In genomic region chr2:234500394-234501006, GRCh38 we compare ENCODE assay signal across 8 cellular contexts. TPM values are rescaled to one million over a fixed set of nuclear protein-coding genes. Genes with fewer than 3 reads are reported as not detected.
DNase-seq lines count a peak whose midpoint lies in the region; ATAC-seq, FAIRE-seq and TF ChIP-seq lines count a peak whose summit lies in the region.

No MANE protein-coding gene starts in this region.

- H4K20me1 ChIP-seq in smooth muscle cell (ENCODE audit: low read depth), result peaks cover 4% of the 10 kb centered on the region

- intact Hi-C loops in heart right ventricle (cut with DNase I), result loop anchor here (1.0 to 10.0 kb wide), 6 partner anchors 211 to 526 kb away; no protein-coding TSS in a partner anchor

- FAIRE-seq in D721Med (lab: Jason Lieb, UNC), result peak; percentile 73

- H3K4me3 ChIP-seq in heart right ventricle (no peak overlapping the region), smooth muscle cell (no peak overlapping the region)

- no peaks in the 10 kb centered on the region for H3K9me3 ChIP-seq in heart right ventricle
- H3K9me3 ChIP-seq in smooth muscle cell (replicated peaks; ENCODE audit: low read depth), result no peaks in the 10 kb centered on the region

- H3K9me3 Mint-ChIP-seq in activated naive CD4-positive, alpha-beta T cell treated with anti-CD3 and anti-CD28 coated beads, Interleukin-2, amount 50 U/mL, for 24 hours, result no peaks in the 10 kb centered on the region

- H3K4me1 Mint-ChIP-seq in activated naive CD4-positive, alpha-beta T cell treated with anti-CD3 and anti-CD28 coated beads, Interleukin-2, amount 50 U/mL, for 24 hours, result peaks cover 36% of the 10 kb centered on the region

- H3K27ac ChIP-seq in heart right ventricle (no peak overlapping the region), smooth muscle cell (ENCODE audit: low read depth) (no peak overlapping the region)

- TF ChIP-seq CTCF in D721Med (IDR thresholded peaks at IDR 0.05; ENCODE audit: insufficient read depth, missing control alignments), result peak; percentile 51
- TF ChIP-seq CTCF in GM20000 (IDR thresholded peaks at IDR 0.05; ENCODE audit: extremely low read depth, missing control alignments), result peak; percentile 24
- TF ChIP-seq CTCF in heart right ventricle (IDR thresholded peaks at IDR 0.05), result peak; percentile 31 to 78 (median 64)
- TF ChIP-seq CTCF in smooth muscle cell (IDR thresholded peaks at IDR 0.05; ENCODE audit: borderline replicate concordance, insufficient read depth, poor library complexity, severe bottlenecking), result peak; percentile 53

- H3K27ac Mint-ChIP-seq in activated naive CD4-positive, alpha-beta T cell treated with anti-CD3 and anti-CD28 coated beads, Interleukin-2, amount 50 U/mL, for 24 hours, result peak overlapping the region; percentile 71

- ATAC-seq in heart right ventricle (peak in 6 of 8 donors; percentile 23 to 69 (median 54)), GM21528 (IDR thresholded peaks at IDR 0.05; ENCODE audit: low FRiP score, unreplicated experiment) (no peak)

- H3F3A ChIP-seq in smooth muscle cell (ENCODE audit: low read depth), result peaks cover 11% of the 10 kb centered on the region

- peaks cover 2 to 21% (median 9%) of the 10 kb centered on the region in 9 donors for H3K4me1 ChIP-seq in heart right ventricle
- H3K4me1 ChIP-seq in smooth muscle cell (ENCODE audit: low read depth), result peaks cover 8% of the 10 kb centered on the region

- H3K4me3 Mint-ChIP-seq in activated naive CD4-positive, alpha-beta T cell treated with anti-CD3 and anti-CD28 coated beads, Interleukin-2, amount 50 U/mL, for 24 hours, result peak overlapping the region; percentile 59

- H3K4me2 ChIP-seq in smooth muscle cell, result no peak overlapping the region

- peaks cover 0 to 19% (median 5%) of the 10 kb centered on the region in 7 donors for H3K27me3 ChIP-seq in heart right ventricle
- H3K27me3 ChIP-seq in smooth muscle cell (ENCODE audit: low read depth), result no peaks in the 10 kb centered on the region

- WGBS in heart right ventricle, 2 donors, result 36 to 42% methylated on average over 9 of the region's 9 CpGs
- 49% methylated on average over 9 of the region's 9 CpGs for WGBS in smooth muscle cell (ENCODE audit: low lambda C conversion rate)

- H3K36me3 Mint-ChIP-seq in activated naive CD4-positive, alpha-beta T cell treated with anti-CD3 and anti-CD28 coated beads, Interleukin-2, amount 50 U/mL, for 24 hours, result no peaks in the 10 kb centered on the region

- H3K36me3 ChIP-seq in heart right ventricle (no peaks in the 10 kb centered on the region), smooth muscle cell (ENCODE audit: low read depth) (no peaks in the 10 kb centered on the region)

- H3K9ac ChIP-seq in smooth muscle cell (ENCODE audit: low read depth), result no peak overlapping the region

- DNase-seq in D721Med (ENCODE audit: insufficient read length, low spot score), result no peak
- peak; percentile 70 for DNase-seq in GM20000 (ENCODE audit: low spot score)
- peak; percentile 36 for DNase-seq in HuH-7.5 (ENCODE audit: low spot score)
- DNase-seq in SHP77 (lab: John Stamatoyannopoulos, UW), result peak; percentile 62 to 85
- peak; percentile 27 to 48 for DNase-seq in heart right ventricle
- DNase-seq in smooth muscle cell (lab: John Stamatoyannopoulos, UW; ENCODE audit: unreplicated experiment), result no peak

- no peak overlapping the region for H2AFZ ChIP-seq in smooth muscle cell (ENCODE audit: low read depth)

- peaks cover 4% of the 10 kb centered on the region for H3K79me2 ChIP-seq in smooth muscle cell (ENCODE audit: low read depth)

- no peaks in the 10 kb centered on the region for H3K27me3 Mint-ChIP-seq in activated naive CD4-positive, alpha-beta T cell treated with anti-CD3 and anti-CD28 coated beads, Interleukin-2, amount 50 U/mL, for 24 hours

RNA-seq across cellular contexts. Expression of gene ARL4C, which starts 3.6 kb away (rescaled TPM):
- total RNA-seq in heart right ventricle (10 to 100 TPM in 1 of 10 donors, 1 to 10 TPM in 9; 1.1 to 13.3 (median 3.1) TPM), smooth muscle cell (8.0 and 9.1 TPM in 2 replicates)
- polyA plus RNA-seq in heart right ventricle (1 to 10 TPM; 1.0 to 1.2 TPM), smooth muscle cell (9.5 and 18.3 TPM in 2 replicates)

Comparison
In these comparisons a context has a peak if more than half of its experiments do, and no peak if none do; other contexts are left out.
1. DNase-seq: peak in GM20000 (single experiment), HuH-7.5 (single experiment), SHP77 (2 of 2) and heart right ventricle (2 of 2); none in D721Med (single experiment) and smooth muscle cell (single experiment).
2. Peak in every context shown above with its lines, with median percentiles within 50 percentile points of each other: CTCF ChIP-seq.